ENCODE assay signal across 14 cellular contexts in the genomic region with DNA sequence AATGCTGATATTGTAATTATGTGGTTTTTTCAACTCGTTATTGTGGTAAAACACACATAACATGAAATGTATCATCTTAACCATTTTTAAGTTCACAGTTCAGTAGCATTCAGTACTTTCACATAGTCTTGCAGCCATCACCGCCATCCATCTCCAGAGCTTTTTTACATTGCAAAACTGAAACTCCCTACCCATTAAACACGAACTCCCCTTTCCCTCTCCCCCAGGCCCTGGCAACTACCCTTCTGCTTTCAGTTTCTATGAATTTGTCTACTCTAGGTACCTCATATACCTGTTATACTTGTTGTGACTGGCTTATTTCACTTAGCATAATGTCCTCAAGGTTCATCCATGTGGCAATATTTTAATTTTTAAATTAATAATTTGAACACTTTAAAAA.
DNase-seq lines count a peak whose midpoint lies in the region; ATAC-seq and TF ChIP-seq lines count a peak whose summit lies in the region.
"Had no signal": no experiment of that assay in that cellular context is flagged by ENCODE, and none has a peak within 500 bp of the region (broad histone marks: within the 10 kb centered on the region; RNA-seq: fewer than 3 reads in every experiment).

No MANE protein-coding gene starts in this region.

- H3K4me1 ChIP-seq in CD8-positive, alpha-beta T cell (ENCODE audit: insufficient read depth, low read length): no peaks in the 10 kb centered on the region
- H3K4me1 ChIP-seq in lower lobe of right lung: no peaks in the 10 kb centered on the region
- H3K4me1 ChIP-seq: Caco-2 had no signal

- H3K4me3 Mint-ChIP-seq in nephron progenitor cell: no peak overlapping the region
- H3K4me3 Mint-ChIP-seq in CD8-positive, alpha-beta T cell: no peak overlapping the region
- H3K4me3 Mint-ChIP-seq: activated T-helper 17 cell treated with anti-CD3 and anti-CD28 coated beads, Interleukin-2, amount 50 U/mL, for 72 hours had no signal

- CTCF ChIA-PET in CD8-positive, alpha-beta T cell (lab: Charles Lee): no interaction called here

- intact Hi-C loops in CD8-positive, alpha-beta T cell (cut with DNase I, micrococcal nuclease): no loop called here
- intact Hi-C loops in lower lobe of right lung (cut with DNase I): no loop called here

- peak overlapping the region; percentile 34 for H3K27ac Mint-ChIP-seq in nephron progenitor cell
- no peak overlapping the region for H3K27ac Mint-ChIP-seq in CD8-positive, alpha-beta T cell
- H3K27ac Mint-ChIP-seq: activated T-helper 17 cell treated with anti-CD3 and anti-CD28 coated beads, Interleukin-2, amount 50 U/mL, for 72 hours had no signal

- H3K4me3 ChIP-seq in CD8-positive, alpha-beta T cell (ENCODE audit: low read depth, low read length): no peak overlapping the region
- H3K4me3 ChIP-seq in lower lobe of right lung: no peak overlapping the region
- H3K4me3 ChIP-seq: cardiac muscle cell had no signal

- TF ChIP-seq CTCF in nephron progenitor cell (IDR thresholded peaks at IDR 0.05) (no peak), lower lobe of right lung (IDR thresholded peaks at IDR 0.05) (no peak)
- TF ChIP-seq CTCF in CD8-positive, alpha-beta T cell (IDR thresholded peaks at IDR 0.05): no peak

- peaks cover 84% of the 10 kb centered on the region for H3K36me3 Mint-ChIP-seq in nephron progenitor cell (ENCODE audit: low read depth)
- no peaks in the 10 kb centered on the region for H3K36me3 Mint-ChIP-seq in CD8-positive, alpha-beta T cell

- H3K9me3 Mint-ChIP-seq in nephron progenitor cell: peaks cover 10% of the 10 kb centered on the region
- no peaks in the 10 kb centered on the region for H3K9me3 Mint-ChIP-seq in CD8-positive, alpha-beta T cell
- H3K9me3 Mint-ChIP-seq: activated T-helper 17 cell treated with anti-CD3 and anti-CD28 coated beads, Interleukin-2, amount 50 U/mL, for 72 hours had no signal

- no peaks in the 10 kb centered on the region for H3K36me3 ChIP-seq in CD8-positive, alpha-beta T cell (ENCODE audit: insufficient read depth, low read length)
- H3K36me3 ChIP-seq in lower lobe of right lung: peaks cover 11% of the 10 kb centered on the region
- H3K36me3 ChIP-seq: cardiac muscle cell had no signal

- H3K9me3 ChIP-seq in CD8-positive, alpha-beta T cell (ENCODE audit: low read length): no peaks in the 10 kb centered on the region
- no peaks in the 10 kb centered on the region for H3K9me3 ChIP-seq in lower lobe of right lung
- H3K9me3 ChIP-seq: Caco-2 had no signal

- H3K27ac ChIP-seq in CD8-positive, alpha-beta T cell (ENCODE audit: low read depth, low read length): no peak overlapping the region
- H3K27ac ChIP-seq in lower lobe of right lung: no peak overlapping the region
- H3K27ac ChIP-seq: cardiac muscle cell, epithelial cell of prostate had no signal

- H3K4me1 Mint-ChIP-seq in nephron progenitor cell: peaks cover 18% of the 10 kb centered on the region
- no peaks in the 10 kb centered on the region for H3K4me1 Mint-ChIP-seq in CD8-positive, alpha-beta T cell (ENCODE audit: low read depth)
- H3K4me1 Mint-ChIP-seq: activated T-helper 17 cell treated with anti-CD3 and anti-CD28 coated beads, Interleukin-2, amount 50 U/mL, for 72 hours had no signal

- POLR2A ChIA-PET in CD8-positive, alpha-beta T cell (lab: Charles Lee): no interaction called here

- H3K27me3 Mint-ChIP-seq in nephron progenitor cell (ENCODE audit: low read depth, poor library complexity): no peaks in the 10 kb centered on the region
- H3K27me3 Mint-ChIP-seq in CD8-positive, alpha-beta T cell (ENCODE audit: low read depth): no peaks in the 10 kb centered on the region

- ATAC-seq in GM19328 (IDR thresholded peaks at IDR 0.05; ENCODE audit: unreplicated experiment) (peak; percentile 49), HG02571 (IDR thresholded peaks at IDR 0.05; ENCODE audit: unreplicated experiment) (peak; percentile 93), HG03280 (IDR thresholded peaks at IDR 0.05; ENCODE audit: unreplicated experiment) (peak; percentile 64), lower lobe of right lung (no peak)
- no peak for ATAC-seq in CD8-positive, alpha-beta T cell
- ATAC-seq: activated T-helper 17 cell treated with anti-CD3 and anti-CD28 coated beads, Interleukin-2, amount 50 U/mL, for 72 hours; sciatic nerve had no signal

- DNase-seq in nephron progenitor cell (no peak), lower lobe of right lung (no peak)
- no peak for DNase-seq in stimulated activated CD4-positive, alpha-beta T cell treated with anti-CD3 and anti-CD28 coated beads, Interleukin-4, amount 100 ng/mL, for 1 hour
- DNase-seq in CD8-positive, alpha-beta T cell: no peak
- DNase-seq: activated CD4-positive, CD25-positive, alpha-beta regulatory T cell treated with anti-CD3 and anti-CD28 coated beads, Interleukin-2, amount 50 U/mL, for 72 hours; Caco-2; NCI-H510A treated with DMSO at 0.1 percent for 48 hours had no signal

- no peaks in the 10 kb centered on the region for H3K27me3 ChIP-seq in CD8-positive, alpha-beta T cell (ENCODE audit: insufficient read depth, low read length)
- H3K27me3 ChIP-seq in lower lobe of right lung (ENCODE audit: low read depth): no peaks in the 10 kb centered on the region
- H3K27me3 ChIP-seq: cardiac muscle cell had no signal

Comparison
In these comparisons a context has a peak if more than half of its experiments do, and no peak if none do; other contexts are left out.
1. ATAC-seq: peak in GM19328 (single experiment), HG02571 (single experiment) and HG03280 (single experiment); none in CD8-positive, alpha-beta T cell (single experiment) and lower lobe of right lung (0 of 2).